Comparison of ENCODE assay signal across 8 cellular contexts in the genomic region with DNA sequence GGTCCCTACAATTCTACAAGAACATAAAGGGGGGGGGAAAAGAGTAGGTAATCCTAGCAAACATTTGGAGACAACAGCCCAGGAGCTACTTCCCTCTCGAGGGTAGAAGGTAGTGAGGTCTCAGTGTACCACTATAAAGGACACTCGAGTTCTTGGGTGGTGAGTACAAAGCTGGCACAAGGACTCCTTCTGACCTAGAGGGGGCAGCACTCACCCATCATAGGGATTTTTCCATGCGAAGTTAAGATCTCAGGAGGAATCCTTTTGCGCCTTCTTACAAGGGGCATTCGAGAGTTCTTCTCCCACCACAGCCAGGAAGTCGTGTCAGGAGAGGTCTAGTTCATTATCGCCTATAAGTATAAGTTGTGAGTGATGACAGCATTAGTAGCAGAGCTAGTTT.
DNase-seq lines count a peak whose midpoint lies in the region; ATAC-seq and TF ChIP-seq lines count a peak whose summit lies in the region.

No MANE protein-coding gene starts in this region.

- DNase-seq in Daoy (ENCODE audit: low read depth) (peak; percentile 66), M059J (ENCODE audit: low read depth) (peak; percentile 11), cardiac fibroblast (ENCODE audit: low read depth in 2 of 2) (peak; percentile 52 to 80), midbrain (lab: John Stamatoyannopoulos, UW) (peak; percentile 65), ovary (no peak)

- no peaks in the 10 kb centered on the region for H3K4me1 ChIP-seq in ovary (ENCODE audit: insufficient read depth)

- TF ChIP-seq POLR2A in ovary (IDR thresholded peaks at IDR 0.05), result no peak

- intact Hi-C loops in ovary (cut with DNase I), result no loop called here

- no peak overlapping the region for H3K27ac ChIP-seq in ovary

- H3K36me3 ChIP-seq in ovary, result no peaks in the 10 kb centered on the region

- no peak for TF ChIP-seq EP300 in ovary (IDR thresholded peaks at IDR 0.05)

- TF ChIP-seq CTCF in cardiac fibroblast (IDR thresholded peaks at IDR 0.05; ENCODE audit: low read depth, low read length) (peak; percentile 46), ovary (IDR thresholded peaks at IDR 0.05) (no peak)

- H3K27me3 ChIP-seq in ovary, result no peaks in the 10 kb centered on the region

- 8 to 17% (median 13%) methylated on average over 7 of the region's 7 CpGs for WGBS in ovary, 3 donors

- ATAC-seq in GM18909 (IDR thresholded peaks at IDR 0.05; ENCODE audit: poor library complexity, unreplicated experiment) (no peak), HG03354 (IDR thresholded peaks at IDR 0.05; ENCODE audit: poor library complexity, severe bottlenecking, unreplicated experiment) (no peak), GM19452 (IDR thresholded peaks at IDR 0.05; ENCODE audit: unreplicated experiment) (no peak)

- H3K4me3 ChIP-seq in cardiac fibroblast (replicated peaks in 1 of 2; ENCODE audit: low read depth in 2 of 2, low read length in 2 of 2) (no peak overlapping the region), ovary (no peak overlapping the region)

- H3K9me3 ChIP-seq in ovary, result no peaks in the 10 kb centered on the region

Comparison
In these comparisons a context has a peak if more than half of its experiments do, and no peak if none do; other contexts are left out.
1. DNase-seq: peak in Daoy (single experiment), M059J (single experiment), cardiac fibroblast (2 of 2) and midbrain (single experiment); none in ovary (0 of 5).